ENCODE assay signal across 13 cellular contexts in the genomic region with DNA sequence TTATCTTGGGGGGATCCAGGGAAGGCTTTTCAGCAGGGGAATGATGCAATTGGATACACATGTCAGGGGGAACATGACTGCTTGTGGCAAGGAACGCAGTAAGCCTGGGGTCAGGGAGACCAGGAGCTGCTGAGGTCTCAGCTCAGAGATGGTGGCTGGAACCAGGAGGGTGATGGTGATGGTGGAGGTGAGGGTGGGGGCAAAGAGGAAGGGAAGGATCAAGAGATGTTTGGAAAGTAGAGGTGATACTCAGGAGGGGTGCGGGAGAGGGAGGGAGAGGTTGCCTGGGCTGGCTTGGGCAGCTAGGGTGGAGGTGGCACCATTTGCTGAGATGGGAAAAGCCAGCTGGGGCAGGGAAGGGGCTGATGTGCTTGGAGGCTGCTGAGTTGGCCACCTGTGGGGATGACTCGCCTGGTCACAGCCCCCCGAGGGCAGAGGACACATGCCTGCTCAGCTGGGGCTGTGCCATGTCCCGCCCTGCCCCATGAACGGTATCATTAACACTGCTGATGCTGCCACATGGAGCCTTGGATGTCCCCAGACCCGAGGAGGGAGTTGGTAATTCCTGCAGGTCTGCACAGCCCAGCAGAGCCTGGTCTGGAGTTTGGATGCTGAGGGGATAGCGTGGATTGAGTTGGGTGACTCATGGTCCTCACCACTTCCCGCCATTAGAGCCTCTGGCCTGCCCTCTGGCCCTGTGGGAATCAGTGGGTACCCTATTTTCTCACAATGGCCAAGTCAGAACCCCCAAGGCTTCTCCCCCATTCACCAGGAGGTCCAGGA. TPM values are rescaled to one million over a fixed set of nuclear protein-coding genes. Genes with fewer than 3 reads are reported as not detected.
DNase-seq lines count a peak whose midpoint lies in the region; ATAC-seq and TF ChIP-seq lines count a peak whose summit lies in the region.
"Had no signal": no experiment of that assay in that cellular context is flagged by ENCODE, and none has a peak within 500 bp of the region (broad histone marks: within the 10 kb centered on the region; RNA-seq: fewer than 3 reads in every experiment).

No MANE protein-coding gene starts in this region.

- no peaks in the 10 kb centered on the region for H3K9me3 ChIP-seq in HEK293 (ENCODE audit: control insufficient read depth, insufficient read depth, low read depth, low read length)
- H3K9me3 ChIP-seq: BLaER1 treated with 17β-estradiol and CSF1 and Interleukin-3, amounts not matched to agents 10 nM and 100 nM; neutrophil; right lobe of liver had no signal

- peaks cover 2% of the 10 kb centered on the region for H3K4me1 Mint-ChIP-seq in activated B cell treated with CpG ODN at 0.5 μM for 24 hours
- peaks cover 17% of the 10 kb centered on the region for H3K4me1 Mint-ChIP-seq in nephron

- ATAC-seq in activated B cell treated with CpG ODN at 0.5 μM for 24 hours (ENCODE audit: low read depth) (no peak), GM19035 (IDR thresholded peaks at IDR 0.05; ENCODE audit: unreplicated experiment) (no peak)
- ATAC-seq: right lobe of liver had no signal

- H3K36me3 Mint-ChIP-seq in activated B cell treated with CpG ODN at 0.5 μM for 24 hours (ENCODE audit: low read depth) (no peaks in the 10 kb centered on the region), nephron (ENCODE audit: low read depth) (no peaks in the 10 kb centered on the region)

- CTCF ChIA-PET in HEK293 (lab: Yijun Ruan, JAX), result interaction anchor here (1.2 kb wide), 1 partner anchor 73 kb away, joined by 4 read pairs; no protein-coding TSS in a partner anchor
- CTCF ChIA-PET in activated B cell treated with CpG ODN at 0.5 μM for 24 hours (lab: Charles Lee), result no interaction called here

- peak; percentile 53 for DNase-seq in EH (ENCODE audit: low read depth)
- peak; percentile 10 for DNase-seq in activated B cell treated with CpG ODN at 0.5 μM for 24 hours
- DNase-seq in NCI-H2196 treated with DMSO at 0.1 percent for 48 hours (lab: John Stamatoyannopoulos, UW; ENCODE audit: unreplicated experiment), result no peak
- no peak for DNase-seq in GM20000 (ENCODE audit: low spot score)
- DNase-seq: NCI-H1930; stimulated activated CD4-positive, alpha-beta T cell treated with anti-CD3 and anti-CD28 coated beads, Interleukin-2, amount 100 ng/mL, for 48 hours had no signal

- H3K27ac Mint-ChIP-seq in activated B cell treated with CpG ODN at 0.5 μM for 24 hours, result no peak overlapping the region
- H3K27ac Mint-ChIP-seq in nephron, result peak overlapping the region in 2 of 3 experiments; percentile 25 to 71

- no peak for TF ChIP-seq CTCF in HEK293 (tag by site-specific recombination; IDR thresholded peaks at IDR 0.05)
- TF ChIP-seq CTCF in activated B cell treated with CpG ODN at 0.5 μM for 24 hours (IDR thresholded peaks at IDR 0.05), result no peak
- TF ChIP-seq CTCF in nephron (IDR thresholded peaks at IDR 0.05; ENCODE audit: unreplicated experiment in 3 of 3), result no peak
- TF ChIP-seq CTCF in GM20000 (IDR thresholded peaks at IDR 0.05; ENCODE audit: extremely low read depth, missing control alignments), result no peak

- H3K27ac ChIP-seq in HEK293 (ENCODE audit: extremely low read depth, low read depth, low read length), result no peak overlapping the region
- H3K27ac ChIP-seq: BLaER1 treated with 17β-estradiol and CSF1 and Interleukin-3, amounts not matched to agents 10 nM and 100 nM; neutrophil; right lobe of liver had no signal

- no peaks in the 10 kb centered on the region for H3K36me3 ChIP-seq in HEK293 (ENCODE audit: control insufficient read depth in 2 of 2, insufficient read depth in 1 of 2, low read length in 2 of 2)
- H3K36me3 ChIP-seq: BLaER1 treated with 17β-estradiol and CSF1 and Interleukin-3, amounts not matched to agents 10 nM and 100 nM; neutrophil; right lobe of liver had no signal

- H3K4me3 Mint-ChIP-seq in activated B cell treated with CpG ODN at 0.5 μM for 24 hours, result no peak overlapping the region
- no peak overlapping the region for H3K4me3 Mint-ChIP-seq in nephron

- POLR2A ChIA-PET in HEK293 (lab: Yijun Ruan, JAX) (interaction anchor here (0.6 kb wide), 1 partner anchor 251 kb away, joined by 3 read pairs; no protein-coding TSS in a partner anchor), activated B cell treated with CpG ODN at 0.5 μM for 24 hours (lab: Charles Lee) (interaction anchor here (1.0 to 1.3 kb wide), 2 partner anchors 8 to 9 kb away, joined by 3 read pairs; no protein-coding TSS in a partner anchor)

- intact Hi-C loops in activated B cell treated with CpG ODN at 0.5 μM for 24 hours (cut with micrococcal nuclease), result no loop called here

- no peaks in the 10 kb centered on the region for H3K4me1 ChIP-seq in HEK293 (ENCODE audit: control insufficient read depth, insufficient read depth, low read length)
- H3K4me1 ChIP-seq: right lobe of liver had no signal

- H3K9me3 Mint-ChIP-seq in activated B cell treated with CpG ODN at 0.5 μM for 24 hours, result no peaks in the 10 kb centered on the region
- no peaks in the 10 kb centered on the region for H3K9me3 Mint-ChIP-seq in nephron

- no peak overlapping the region for H3K4me3 ChIP-seq in HEK293 (ENCODE audit: low read depth, low read length)
- H3K4me3 ChIP-seq: BLaER1 treated with 17β-estradiol and CSF1 and Interleukin-3, amounts not matched to agents 10 nM and 100 nM; right lobe of liver had no signal

- no peaks in the 10 kb centered on the region for H3K27me3 Mint-ChIP-seq in activated B cell treated with CpG ODN at 0.5 μM for 24 hours
- H3K27me3 Mint-ChIP-seq in nephron (ENCODE audit: low read depth), result peaks cover 4% of the 10 kb centered on the region

TF ChIP-seq in HEK293, 187 proteins besides CTCF, POLR2A, EP300 and RAD21 (continues in another document):
- TF ChIP-seq, protein P1, sequence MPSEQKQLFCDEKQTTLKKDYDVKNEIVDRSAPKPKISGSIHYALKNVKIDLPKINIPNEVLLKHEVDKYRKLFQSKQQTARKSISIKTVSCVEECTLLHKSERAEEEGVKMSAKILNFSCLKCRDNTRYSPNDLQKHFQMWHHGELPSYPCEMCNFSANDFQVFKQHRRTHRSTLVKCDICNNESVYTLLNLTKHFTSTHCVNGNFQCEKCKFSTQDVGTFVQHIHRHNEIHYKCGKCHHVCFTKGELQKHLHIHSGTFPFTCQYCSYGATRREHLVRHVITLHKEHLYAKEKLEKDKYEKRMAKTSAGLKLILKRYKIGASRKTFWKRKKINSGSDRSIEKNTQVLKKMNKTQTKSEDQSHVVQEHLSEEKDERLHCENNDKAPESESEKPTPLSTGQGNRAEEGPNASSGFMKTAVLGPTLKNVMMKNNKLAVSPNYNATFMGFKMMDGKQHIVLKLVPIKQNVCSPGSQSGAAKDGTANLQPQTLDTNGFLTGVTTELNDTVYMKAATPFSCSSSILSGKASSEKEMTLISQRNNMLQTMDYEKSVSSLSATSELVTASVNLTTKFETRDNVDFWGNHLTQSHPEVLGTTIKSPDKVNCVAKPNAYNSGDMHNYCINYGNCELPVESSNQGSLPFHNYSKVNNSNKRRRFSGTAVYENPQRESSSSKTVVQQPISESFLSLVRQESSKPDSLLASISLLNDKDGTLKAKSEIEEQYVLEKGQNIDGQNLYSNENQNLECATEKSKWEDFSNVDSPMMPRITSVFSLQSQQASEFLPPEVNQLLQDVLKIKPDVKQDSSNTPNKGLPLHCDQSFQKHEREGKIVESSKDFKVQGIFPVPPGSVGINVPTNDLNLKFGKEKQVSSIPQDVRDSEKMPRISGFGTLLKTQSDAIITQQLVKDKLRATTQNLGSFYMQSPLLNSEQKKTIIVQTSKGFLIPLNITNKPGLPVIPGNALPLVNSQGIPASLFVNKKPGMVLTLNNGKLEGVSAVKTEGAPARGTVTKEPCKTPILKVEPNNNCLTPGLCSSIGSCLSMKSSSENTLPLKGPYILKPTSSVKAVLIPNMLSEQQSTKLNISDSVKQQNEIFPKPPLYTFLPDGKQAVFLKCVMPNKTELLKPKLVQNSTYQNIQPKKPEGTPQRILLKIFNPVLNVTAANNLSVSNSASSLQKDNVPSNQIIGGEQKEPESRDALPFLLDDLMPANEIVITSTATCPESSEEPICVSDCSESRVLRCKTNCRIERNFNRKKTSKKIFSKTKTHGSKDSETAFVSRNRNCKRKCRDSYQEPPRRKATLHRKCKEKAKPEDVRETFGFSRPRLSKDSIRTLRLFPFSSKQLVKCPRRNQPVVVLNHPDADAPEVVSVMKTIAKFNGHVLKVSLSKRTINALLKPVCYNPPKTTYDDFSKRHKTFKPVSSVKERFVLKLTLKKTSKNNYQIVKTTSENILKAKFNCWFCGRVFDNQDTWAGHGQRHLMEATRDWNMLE (tag by site-specific recombination; conservative IDR thresholded peaks at IDR 0.05; ENCODE audit: low read depth), result no peak
- TF ChIP-seq GLIS1 (tag by site-specific recombination; IDR thresholded peaks at IDR 0.05), result peak; percentile 69
- no peak for TF ChIP-seq ZNF660 (tag by site-specific recombination; IDR thresholded peaks at IDR 0.05)
- TF ChIP-seq ZNF701 (tag by site-specific recombination; IDR thresholded peaks at IDR 0.05), result no peak
- no peak for TF ChIP-seq ZNF214 (tag by site-specific recombination; IDR thresholded peaks at IDR 0.05; ENCODE audit: borderline replicate concordance)
- TF ChIP-seq ZNF600 (tag by site-specific recombination; IDR thresholded peaks at IDR 0.05), result peak; percentile 66; the same call in 1 of the 2 replicates
- peak; percentile 69 for TF ChIP-seq SP7 (tag by site-specific recombination; IDR thresholded peaks at IDR 0.05)
- TF ChIP-seq ZNF747 (tag by site-specific recombination; IDR thresholded peaks at IDR 0.05), result no peak
- TF ChIP-seq, protein P2, sequence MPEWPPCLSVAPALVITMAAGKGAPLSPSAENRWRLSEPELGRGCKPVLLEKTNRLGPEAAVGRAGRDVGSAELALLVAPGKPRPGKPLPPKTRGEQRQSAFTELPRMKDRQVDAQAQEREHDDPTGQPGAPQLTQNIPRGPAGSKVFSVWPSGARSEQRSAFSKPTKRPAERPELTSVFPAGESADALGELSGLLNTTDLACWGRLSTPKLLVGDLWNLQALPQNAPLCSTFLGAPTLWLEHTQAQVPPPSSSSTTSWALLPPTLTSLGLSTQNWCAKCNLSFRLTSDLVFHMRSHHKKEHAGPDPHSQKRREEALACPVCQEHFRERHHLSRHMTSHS (tag by site-specific recombination; IDR thresholded peaks at IDR 0.05), result no peak

RNA-seq across cellular contexts. Expression of gene PADI1, which starts 6.3 kb away (rescaled TPM):
- not detected in 2 replicates for total RNA-seq in activated B cell treated with CpG ODN at 0.5 μM for 24 hours
- total RNA-seq: temporal lobe had no signal

RNA-seq across cellular contexts. Expression of gene PADI3, which starts 50.2 kb away (rescaled TPM):
- total RNA-seq in activated B cell treated with CpG ODN at 0.5 μM for 24 hours, result not detected in 2 replicates
- total RNA-seq: right lobe of liver, temporal lobe had no signal

Comparison
In these comparisons a context has a peak if more than half of its experiments do, and no peak if none do; other contexts are left out.
1. DNase-seq: peak in EH (single experiment) and activated B cell treated with CpG ODN at 0.5 μM for 24 hours (single experiment); none in NCI-H2196 treated with DMSO at 0.1 percent for 48 hours (single experiment) and GM20000 (single experiment).